Comparison of ENCODE assay signal across 18 cellular contexts in the genomic region with DNA sequence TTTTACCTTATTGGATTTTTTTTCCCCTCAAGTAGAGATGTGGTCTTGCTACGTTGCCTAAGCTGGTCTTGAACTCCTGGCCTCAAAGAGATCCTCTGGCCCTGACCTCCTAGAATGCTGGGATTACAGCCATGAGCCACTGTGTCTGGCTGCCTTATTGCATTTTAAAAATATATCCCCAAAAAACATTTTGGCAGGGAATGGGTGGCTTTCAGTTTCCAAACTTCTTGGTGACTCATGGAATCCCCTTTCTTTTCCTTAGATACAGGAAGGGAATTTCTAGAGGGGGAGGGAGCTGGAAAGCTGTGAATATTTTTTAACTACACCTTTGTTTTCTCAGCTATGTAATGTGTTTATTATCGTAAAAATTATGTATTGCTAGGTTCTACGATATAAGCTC.
DNase-seq lines count a peak whose midpoint lies in the region; TF ChIP-seq lines count a peak whose summit lies in the region.
"Had no signal": no experiment of that assay in that cellular context is flagged by ENCODE, and none has a peak within 500 bp of the region (broad histone marks: within the 10 kb centered on the region; RNA-seq: fewer than 3 reads in every experiment).

No MANE protein-coding gene starts in this region.

- H3K4me3 ChIP-seq in breast epithelium (no peak overlapping the region), fibroblast of pulmonary artery (replicated peaks; ENCODE audit: low read depth, low read length) (no peak overlapping the region), Peyer's patch (no peak overlapping the region)
- H3K4me3 ChIP-seq: A549, GM23338 had no signal

- H3K27ac Mint-ChIP-seq in MCF 10A (ENCODE audit: low read depth, unreplicated experiment), result no peak overlapping the region
- H3K27ac Mint-ChIP-seq: CD4-positive, alpha-beta T cell; GM23338 had no signal

- H3K27ac ChIP-seq in breast epithelium, result no peak overlapping the region
- H3K27ac ChIP-seq in Peyer's patch, result no peak overlapping the region
- H3K27ac ChIP-seq: 22Rv1, A549, C4-2B, HL-60 had no signal

- DNase-seq in MCF 10A (ENCODE audit: unreplicated experiment) (peak; percentile 66), breast epithelium (ENCODE audit: low spot score in 2 of 2) (no peak), dermis blood vessel endothelial cell (peak; percentile 17), fibroblast of pulmonary artery (ENCODE audit: low read depth) (peak; percentile 43), Peyer's patch (no peak), NCI-H1417 (lab: John Stamatoyannopoulos, UW) (no peak)
- DNase-seq in activated CD4-positive, alpha-beta T cell treated with anti-CD3 and anti-CD28 coated beads, Interleukin-2, amount 50 U/mL, for 4 hours, result no peak
- DNase-seq: AML-193; Caco-2; CD4-positive, alpha-beta T cell; DMS79; GF-D8; HCEC 1CT had no signal

- intact Hi-C loops in MCF 10A (cut with micrococcal nuclease) (no loop called here), breast epithelium (cut with DNase I; ENCODE audit: low total_unique reads) (no loop called here)

- CTCF ChIA-PET in MCF 10A (lab: Yijun Ruan, JAX), result interaction anchor here (1.1 to 1.5 kb wide), 2 partner anchors 63 to 74 kb away, joined by 3 to 4 read pairs; no protein-coding TSS in a partner anchor

- TF ChIP-seq CTCF in MCF 10A (IDR thresholded peaks at IDR 0.05; ENCODE audit: unreplicated experiment) (no peak), breast epithelium (IDR thresholded peaks at IDR 0.05) (no peak), fibroblast of pulmonary artery (IDR thresholded peaks at IDR 0.05; ENCODE audit: low read length, missing control alignments) (no peak), Peyer's patch (IDR thresholded peaks at IDR 0.05) (no peak)

- TF ChIP-seq POLR2A in breast epithelium (IDR thresholded peaks at IDR 0.05), result no peak
- no peak for TF ChIP-seq POLR2A in Peyer's patch (IDR thresholded peaks at IDR 0.05)

- H3K9me3 Mint-ChIP-seq in MCF 10A (ENCODE audit: unreplicated experiment), result peaks cover 7% of the 10 kb centered on the region
- H3K9me3 Mint-ChIP-seq: CD4-positive, alpha-beta T cell; GM23338 had no signal

- H3K27me3 Mint-ChIP-seq in MCF 10A (ENCODE audit: insufficient read depth, unreplicated experiment), result peaks cover 12% of the 10 kb centered on the region

- H3K4me3 Mint-ChIP-seq in MCF 10A (ENCODE audit: unreplicated experiment), result no peak overlapping the region
- H3K4me3 Mint-ChIP-seq: CD4-positive, alpha-beta T cell; GM23338 had no signal

- peaks cover 15% of the 10 kb centered on the region for H3K4me1 Mint-ChIP-seq in MCF 10A (ENCODE audit: insufficient read depth, unreplicated experiment)
- H3K4me1 Mint-ChIP-seq: GM23338 had no signal

- no peaks in the 10 kb centered on the region for H3K36me3 Mint-ChIP-seq in MCF 10A (ENCODE audit: insufficient read depth, unreplicated experiment)

- H3K27me3 ChIP-seq in breast epithelium, result no peaks in the 10 kb centered on the region
- H3K27me3 ChIP-seq in Peyer's patch, result no peaks in the 10 kb centered on the region

- H3K9me3 ChIP-seq in breast epithelium, result no peaks in the 10 kb centered on the region
- H3K9me3 ChIP-seq in Peyer's patch, result no peaks in the 10 kb centered on the region
- H3K9me3 ChIP-seq: A549, Caco-2 had no signal

- H3K36me3 ChIP-seq in breast epithelium (no peaks in the 10 kb centered on the region), Peyer's patch (no peaks in the 10 kb centered on the region)

- POLR2A ChIA-PET in MCF 10A (lab: Yijun Ruan, JAX), result interaction anchor here (0.9 to 1.7 kb wide), 2 partner anchors 9 to 76 kb away, joined by 4 to 7 read pairs; no protein-coding TSS in a partner anchor

- BruUV-seq in MCF 10A (replicated peaks; lab: Mats Ljungman, UMichigan), result no TSS peak

- H3K4me1 ChIP-seq in breast epithelium (no peaks in the 10 kb centered on the region), Peyer's patch (no peaks in the 10 kb centered on the region)
- H3K4me1 ChIP-seq: A549, Caco-2 had no signal

Comparison
In these comparisons a context has a peak if more than half of its experiments do, and no peak if none do; other contexts are left out.
1. DNase-seq: peak in MCF 10A (single experiment), dermis blood vessel endothelial cell (single experiment) and fibroblast of pulmonary artery (single experiment); none in breast epithelium (0 of 2), Peyer's patch (0 of 3), NCI-H1417 (0 of 3) and activated CD4-positive, alpha-beta T cell treated with anti-CD3 and anti-CD28 coated beads, Interleukin-2, amount 50 U/mL, for 4 hours (0 of 2).